Comparison of ENCODE assay signal across 11 cellular contexts in the genomic region with DNA sequence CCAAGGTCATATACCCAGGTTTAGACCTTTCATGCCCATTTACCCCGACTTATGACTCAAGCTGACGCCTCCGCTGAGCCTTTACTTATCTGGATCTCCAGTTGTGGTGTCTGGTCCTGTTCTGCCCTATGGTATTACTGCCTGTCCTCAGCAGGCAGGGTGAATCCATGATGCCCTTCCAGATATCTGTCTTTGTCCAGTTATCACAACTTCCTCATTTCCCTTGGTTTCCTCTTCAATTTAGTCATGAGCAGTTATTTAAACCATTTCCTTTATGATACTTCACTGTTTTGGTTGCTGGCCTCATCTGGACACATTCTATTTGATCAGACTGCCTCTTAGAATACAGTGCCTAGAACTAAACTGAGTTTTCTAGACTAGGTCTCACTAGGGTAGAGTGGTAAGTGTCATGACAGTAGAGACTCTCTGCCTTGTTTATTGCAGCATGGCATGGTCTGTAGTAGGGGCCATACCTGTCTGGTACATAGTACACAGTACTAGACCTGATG.
A peak's percentile ranks its signal among the peaks of the same experiment; 100 is the strongest.
DNase-seq lines count a peak whose midpoint lies in the region; ATAC-seq, FAIRE-seq and TF ChIP-seq lines count a peak whose summit lies in the region.
"Had no signal": no experiment of that assay in that cellular context is flagged by ENCODE, and none has a peak within 500 bp of the region (broad histone marks: within the 10 kb centered on the region; RNA-seq: fewer than 3 reads in every experiment).

No MANE protein-coding gene starts in this region.

- no peak overlapping the region for H3T11ph ChIP-seq in H9 (ENCODE audit: low read length)

- no peaks in the 10 kb centered on the region for H3K79me1 ChIP-seq in H9 (ENCODE audit: insufficient read depth, low read depth, low read length, poor library complexity, severe bottlenecking)

- H3K27ac ChIP-seq in SJCRH30 (no peak overlapping the region), H9 (ENCODE audit: insufficient read length, low read depth, low read length) (no peak overlapping the region), caudate nucleus (ENCODE audit: low read depth, low read length) (no peak overlapping the region)
- H3K27ac ChIP-seq in CD4-positive, alpha-beta T cell (ENCODE audit: low read depth, low read length) = no peak overlapping the region
- H3K27ac ChIP-seq: heart right ventricle, upper lobe of left lung had no signal

- peak; percentile 58 for ATAC-seq in GM21717 (IDR thresholded peaks at IDR 0.05; ENCODE audit: unreplicated experiment)
- no peak for ATAC-seq in CD4-positive, alpha-beta T cell (ENCODE audit: poor library complexity)
- ATAC-seq: heart right ventricle had no signal

- H3K18ac ChIP-seq in H9 (ENCODE audit: insufficient read length, low read depth, low read length) = no peak overlapping the region

- H3K9me3 ChIP-seq in Loucy (ENCODE audit: insufficient read depth, low read depth, low read length) = no peaks in the 10 kb centered on the region
- H3K9me3 ChIP-seq in SJCRH30 (replicated peaks) = no peaks in the 10 kb centered on the region
- no peaks in the 10 kb centered on the region for H3K9me3 ChIP-seq in CD4-positive, alpha-beta T cell (ENCODE audit: control insufficient read depth, low read length)
- no peaks in the 10 kb centered on the region for H3K9me3 ChIP-seq in H9 (ENCODE audit: control insufficient read depth, low read depth, low read length)
- H3K9me3 ChIP-seq: heart right ventricle, upper lobe of left lung had no signal

- no peak overlapping the region for H2BK5ac ChIP-seq in H9 (ENCODE audit: insufficient read length, low read length)

- no peaks in the 10 kb centered on the region for H3K9me3 Mint-ChIP-seq in CD4-positive, alpha-beta T cell
- H3K9me3 Mint-ChIP-seq in H9 = no peaks in the 10 kb centered on the region

- peaks cover 6% of the 10 kb centered on the region; the same call in 1 of the 2 replicates for H3F3A ChIP-seq in Loucy (ENCODE audit: low read depth)

- FAIRE-seq in GM12891 (lab: Jason Lieb, UNC) = peak; percentile 90

- H4K8ac ChIP-seq in H9 (replicated peaks; ENCODE audit: insufficient read length, low read depth, low read length) = no peak overlapping the region

- TF ChIP-seq POLR2A in GM12891 (IDR thresholded peaks at IDR 0.05; ENCODE audit: low read depth, low read length) = no peak

- no peak overlapping the region for H2BK20ac ChIP-seq in H9 (ENCODE audit: low read depth, low read length, poor library complexity, severe bottlenecking)

- intact Hi-C loops in CD4-positive, alpha-beta T cell (cut with DNase I, micrococcal nuclease) = no loop called here

- no CpG with 5 or more reads among the region's 3 CpGs for WGBS in H9 (ENCODE audit: extremely low coverage, insufficient read length, low lambda C conversion rate)

- no peak overlapping the region for H2BK120ac ChIP-seq in H9 (ENCODE audit: low read depth, low read length, poor library complexity, severe bottlenecking)

- H3K27ac Mint-ChIP-seq in CD4-positive, alpha-beta T cell = no peak overlapping the region
- H3K27ac Mint-ChIP-seq in H9 = no peak overlapping the region

- H3K9me2 ChIP-seq in Loucy (replicated peaks; ENCODE audit: low read depth, low read length) = no peaks in the 10 kb centered on the region

- no peak overlapping the region for H4K5ac ChIP-seq in H9 (ENCODE audit: insufficient read length, low read depth, low read length)

- DNase-seq in GM12891 (ENCODE audit: insufficient read length, low spot score) (peak; percentile 2), epithelial cell of esophagus (ENCODE audit: low read depth) (peak; percentile 56), SJCRH30 (no peak), H9 (no peak), caudate nucleus (lab: John Stamatoyannopoulos, UW) (no peak)
- no peak for DNase-seq in CD4-positive, alpha-beta T cell
- DNase-seq: heart right ventricle, NCI-H1694, upper lobe of left lung had no signal

- H4K91ac ChIP-seq in H9 (ENCODE audit: insufficient read length, low read depth, low read length) = no peak overlapping the region

- H3K27me3 ChIP-seq in Loucy (ENCODE audit: insufficient read depth, low read length, poor library complexity, severe bottlenecking) = no peaks in the 10 kb centered on the region
- no peaks in the 10 kb centered on the region for H3K27me3 ChIP-seq in SJCRH30
- no peaks in the 10 kb centered on the region for H3K27me3 ChIP-seq in CD4-positive, alpha-beta T cell (ENCODE audit: control insufficient read depth, insufficient read depth, low read length)
- no peaks in the 10 kb centered on the region for H3K27me3 ChIP-seq in H9 (ENCODE audit: insufficient read depth, low read length)
- H3K27me3 ChIP-seq: heart right ventricle, upper lobe of left lung had no signal

- H3K36me3 ChIP-seq in Loucy (ENCODE audit: insufficient read depth, low read length) (peaks cover 30% of the 10 kb centered on the region), SJCRH30 (peaks cover 60% of the 10 kb centered on the region)
- H3K36me3 ChIP-seq: upper lobe of left lung had no signal

- H3K4ac ChIP-seq in H9 (ENCODE audit: low read depth, low read length) = no peak overlapping the region

- H3K36me3 Mint-ChIP-seq in CD4-positive, alpha-beta T cell (ENCODE audit: low read depth) = no peaks in the 10 kb centered on the region
- H3K36me3 Mint-ChIP-seq in H9 (ENCODE audit: insufficient read depth in 1 of 3, low read depth in 3 of 3) = peaks cover 11 to 47% (median 37%) of the 10 kb centered on the region in 3 experiments; a peak in 6 of 7 replicates

- no peaks in the 10 kb centered on the region for H4K20me1 ChIP-seq in Loucy (ENCODE audit: insufficient read depth, low read length, poor library complexity, severe bottlenecking)
- H4K20me1 ChIP-seq in H9 (ENCODE audit: control insufficient read depth, insufficient read depth, insufficient read length) = no peaks in the 10 kb centered on the region

- no peak overlapping the region for H3K56ac ChIP-seq in H9 (ENCODE audit: insufficient read length, low read depth, low read length)

- no peak overlapping the region for H2BK12ac ChIP-seq in H9 (ENCODE audit: insufficient read length, low read depth, low read length)

- no peak overlapping the region for H3K23ac ChIP-seq in H9 (ENCODE audit: insufficient read length, low read depth, low read length)

- TF ChIP-seq CTCF in Loucy (conservative IDR thresholded peaks at IDR 0.05; ENCODE audit: low read length) (no peak), epithelial cell of esophagus (IDR thresholded peaks at IDR 0.05; ENCODE audit: insufficient read depth, low read depth, low read length, missing control alignments) (no peak), H9 (conservative IDR thresholded peaks at IDR 0.05) (no peak)
- TF ChIP-seq CTCF in CD4-positive, alpha-beta T cell (IDR thresholded peaks at IDR 0.05) = no peak

- H3K4me1 Mint-ChIP-seq in CD4-positive, alpha-beta T cell (ENCODE audit: low read depth) = peaks cover 12% of the 10 kb centered on the region
- H3K4me1 Mint-ChIP-seq in H9 = no peaks in the 10 kb centered on the region

- H3K4me2 ChIP-seq in Loucy (ENCODE audit: low read depth, low read length, poor library complexity, severe bottlenecking) (peak overlapping the region; percentile 53), H9 (ENCODE audit: insufficient read depth, insufficient read length, low read length) (no peak overlapping the region)

- peaks cover 34% of the 10 kb centered on the region for H3K4me1 ChIP-seq in Loucy (ENCODE audit: insufficient read depth, low read length, poor library complexity, severe bottlenecking)
- H3K4me1 ChIP-seq in SJCRH30 = peaks cover 8% of the 10 kb centered on the region; the same call in 1 of the 2 replicates
- no peaks in the 10 kb centered on the region for H3K4me1 ChIP-seq in H9 (ENCODE audit: insufficient read depth, low read length)
- H3K4me1 ChIP-seq: upper lobe of left lung had no signal

- H3K79me2 ChIP-seq in Loucy (ENCODE audit: insufficient read depth, low read length) (no peaks in the 10 kb centered on the region), H9 (ENCODE audit: insufficient read depth, low read length) (no peaks in the 10 kb centered on the region)

- H3K27me3 Mint-ChIP-seq in CD4-positive, alpha-beta T cell = no peaks in the 10 kb centered on the region
- no peaks in the 10 kb centered on the region for H3K27me3 Mint-ChIP-seq in H9 (ENCODE audit: low read depth)

- CTCF ChIA-PET in CD4-positive, alpha-beta T cell (lab: Charles Lee) = no interaction called here

- POLR2A ChIA-PET in CD4-positive, alpha-beta T cell (lab: Charles Lee) = no interaction called here

- H2BK15ac ChIP-seq in H9 (ENCODE audit: low read depth, low read length) = no peak overlapping the region

- H2AFZ ChIP-seq in Loucy (ENCODE audit: low read length) (no peak overlapping the region; the same call in 1 of the 2 replicates), H9 (ENCODE audit: low read length) (no peak overlapping the region)

- no peak overlapping the region for H3K4me3 Mint-ChIP-seq in CD4-positive, alpha-beta T cell
- H3K4me3 Mint-ChIP-seq in H9 = no peak overlapping the region

- no peak overlapping the region for H3K14ac ChIP-seq in H9 (ENCODE audit: insufficient read depth, low read length)

- H3K23me2 ChIP-seq in H9 (ENCODE audit: insufficient read length, low read depth, low read length, poor library complexity, severe bottlenecking) = no peaks in the 10 kb centered on the region

- H3K9ac ChIP-seq in Loucy (ENCODE audit: low read depth, low read length, poor library complexity, severe bottlenecking) = peak overlapping the region; percentile 61
- no peak overlapping the region for H3K9ac ChIP-seq in H9 (ENCODE audit: extremely low read depth, insufficient read length, low read length)

- peak overlapping the region; percentile 53 for H3K4me3 ChIP-seq in Loucy (ENCODE audit: low read length, poor library complexity, severe bottlenecking)
- H3K4me3 ChIP-seq in epithelial cell of esophagus (ENCODE audit: low read length) = no peak overlapping the region
- H3K4me3 ChIP-seq in SJCRH30 = no peak overlapping the region
- H3K4me3 ChIP-seq: heart right ventricle, upper lobe of left lung had no signal

- H2AK5ac ChIP-seq in H9 (ENCODE audit: insufficient read length, low read length) = no peak overlapping the region

TF ChIP-seq in GM12891, 5 proteins besides CTCF, POLR2A, EP300 and RAD21:
- TF ChIP-seq SPI1 (IDR thresholded peaks at IDR 0.05; ENCODE audit: low read depth, low read length) = peak; percentile 53
- no peak for TF ChIP-seq POLR2AphosphoS5 (IDR thresholded peaks at IDR 0.05; ENCODE audit: low read depth, low read length)

Comparison
In these comparisons a context has a peak if more than half of its experiments do, and no peak if none do; other contexts are left out.
1. DNase-seq: peak in GM12891 (single experiment) and epithelial cell of esophagus (single experiment); none in SJCRH30 (0 of 2), CD4-positive, alpha-beta T cell (0 of 10), H9 (single experiment) and caudate nucleus (0 of 61).